Comparison of ENCODE assay signal across 38 cellular contexts in the genomic region with DNA sequence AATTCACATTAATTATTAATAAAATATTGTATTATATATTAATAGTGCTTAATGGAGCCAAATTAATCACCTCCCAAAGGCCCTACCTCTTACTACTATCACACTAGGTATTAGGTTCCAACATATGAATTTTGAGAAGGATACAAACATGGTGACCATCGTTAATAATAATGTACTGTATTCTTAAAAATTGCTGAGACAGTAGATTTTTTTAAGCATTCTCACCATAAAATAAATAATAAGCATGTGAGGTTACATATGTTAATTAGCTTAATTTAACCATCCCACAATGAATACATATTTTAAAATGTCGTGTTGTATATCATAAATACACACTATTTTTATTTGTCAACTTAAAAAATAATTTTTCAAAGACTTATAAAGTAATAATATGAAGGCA.
"Had no signal": no experiment of that assay in that cellular context is flagged by ENCODE, and none has a peak within 500 bp of the region (broad histone marks: within the 10 kb centered on the region; RNA-seq: fewer than 3 reads in every experiment).

No MANE protein-coding gene starts in this region.

- H3K9me3 ChIP-seq: adrenal gland, ascending aorta, body of pancreas, breast epithelium had no signal

- FAIRE-seq: astrocyte, bronchial epithelial cell had no signal

- H3K9me3 Mint-ChIP-seq: activated naive CD4-positive, alpha-beta T cell treated with anti-CD3 and anti-CD28 coated beads for 36 hours; activated naive CD4-positive, alpha-beta T cell treated with anti-CD3 and anti-CD28 coated beads, Interleukin-2, amount 10 ng/mL, durations not matched to agents 7 days and 5 days; activated naive CD4-positive, alpha-beta T cell treated with anti-CD3 and anti-CD28 coated beads, Interleukin-2, amount 50 U/mL, for 24 hours; activated naive CD4-positive, alpha-beta T cell treated with anti-CD3 and anti-CD28 coated beads, Interleukin-2, amount 50 U/mL, for 72 hours; activated naive CD8-positive, alpha-beta T cell treated with anti-CD3 and anti-CD28 coated beads, Interleukin-2, amount 50 U/mL, for 24 hours; activated T-cell treated with anti-CD3 and anti-CD28 coated beads, Interleukin-2, amount 50 U/mL, for 24 hours; activated T-cell treated with anti-CD3 and anti-CD28 coated beads, Interleukin-2, amount 50 U/mL, for 4 hours; activated T-helper 1 cell treated with anti-CD3 and anti-CD28 coated beads, Interleukin-12 subunit alpha, Interleukin-12 subunit beta, Interleukin-2, Interleukin-4 antibody, amounts not matched to agents 30 ng/mL and 10 ng/mL and 1 ng/mL, durations not matched to agents 14 hours and 24 hours and 36 hours; activated T-helper 17 cell treated with anti-CD3 and anti-CD28 coated beads, Interleukin-2, amount 50 U/mL, for 72 hours; activated T-helper 2 cell treated with anti-CD3 and anti-CD28 coated beads, Interferon-gamma antibody, Interleukin-2, Interleukin-4, amounts not matched to agents 10 μg/mL and 5 μg/mL and 100 μg/mL, durations not matched to agents 14 hours and 24 hours and 36 hours had no signal

- H3K36me3 ChIP-seq: adrenal gland, ascending aorta, brain microvascular endothelial cell, breast epithelium, cardiac muscle cell had no signal

- H3K4me3 Mint-ChIP-seq: activated naive CD4-positive, alpha-beta T cell treated with anti-CD3 and anti-CD28 coated beads for 36 hours; activated naive CD4-positive, alpha-beta T cell treated with anti-CD3 and anti-CD28 coated beads, Interleukin-2, amount 10 ng/mL, durations not matched to agents 7 days and 5 days; activated naive CD4-positive, alpha-beta T cell treated with anti-CD3 and anti-CD28 coated beads, Interleukin-2, amount 50 U/mL, for 24 hours; activated naive CD8-positive, alpha-beta T cell; activated naive CD8-positive, alpha-beta T cell treated with anti-CD3 and anti-CD28 coated beads for 36 hours; activated naive CD8-positive, alpha-beta T cell treated with anti-CD3 and anti-CD28 coated beads, Interleukin-2, amount 10 ng/mL, durations not matched to agents 7 days and 5 days; activated naive CD8-positive, alpha-beta T cell treated with anti-CD3 and anti-CD28 coated beads, Interleukin-2, amount 50 U/mL, for 24 hours; activated T-cell treated with anti-CD3 and anti-CD28 coated beads, Interleukin-2, amount 50 U/mL, for 24 hours; activated T-cell treated with anti-CD3 and anti-CD28 coated beads, Interleukin-2, amount 50 U/mL, for 4 hours; activated T-helper 1 cell treated with anti-CD3 and anti-CD28 coated beads, Interleukin-12 subunit alpha, Interleukin-12 subunit beta, Interleukin-2, Interleukin-4 antibody, amounts not matched to agents 30 ng/mL and 10 ng/mL and 1 ng/mL, durations not matched to agents 14 hours and 24 hours and 36 hours; activated T-helper 17 cell treated with anti-CD3 and anti-CD28 coated beads, Interleukin-2, amount 50 U/mL, for 72 hours; brain; central memory CD8-positive, alpha-beta T cell had no signal

- H3K4me3 ChIP-seq: adrenal gland, ascending aorta, body of pancreas, breast epithelium, cardiac muscle cell had no signal

- ATAC-seq: activated naive CD4-positive, alpha-beta T cell treated with anti-CD3 and anti-CD28 coated beads, Interleukin-2, amount 50 U/mL, for 72 hours; activated naive CD8-positive, alpha-beta T cell treated with anti-CD3 and anti-CD28 coated beads, Interleukin-2, amount 50 U/mL, for 24 hours; activated T-cell treated with anti-CD3 and anti-CD28 coated beads, Interleukin-2, amount 50 U/mL, for 4 hours; activated T-helper 17 cell treated with anti-CD3 and anti-CD28 coated beads, Interleukin-2, amount 50 U/mL, for 72 hours; body of pancreas had no signal

- H3K36me3 Mint-ChIP-seq: activated naive CD4-positive, alpha-beta T cell treated with anti-CD3 and anti-CD28 coated beads, Interleukin-2, amount 10 ng/mL, durations not matched to agents 7 days and 5 days; activated naive CD4-positive, alpha-beta T cell treated with anti-CD3 and anti-CD28 coated beads, Interleukin-2, amount 50 U/mL, for 24 hours; activated naive CD8-positive, alpha-beta T cell; activated naive CD8-positive, alpha-beta T cell treated with anti-CD3 and anti-CD28 coated beads for 36 hours; activated naive CD8-positive, alpha-beta T cell treated with anti-CD3 and anti-CD28 coated beads, Interleukin-2, amount 10 ng/mL, durations not matched to agents 7 days and 5 days; brain had no signal

- H3K27me3 Mint-ChIP-seq: activated naive CD4-positive, alpha-beta T cell treated with anti-CD3 and anti-CD28 coated beads, Interleukin-2, amount 10 ng/mL, durations not matched to agents 7 days and 5 days; brain had no signal

- H3K4me1 Mint-ChIP-seq: activated naive CD4-positive, alpha-beta T cell treated with anti-CD3 and anti-CD28 coated beads, Interleukin-2, amount 10 ng/mL, durations not matched to agents 7 days and 5 days; activated naive CD4-positive, alpha-beta T cell treated with anti-CD3 and anti-CD28 coated beads, Interleukin-2, amount 50 U/mL, for 24 hours; activated T-helper 17 cell treated with anti-CD3 and anti-CD28 coated beads, Interleukin-2, amount 50 U/mL, for 72 hours; brain; central memory CD8-positive, alpha-beta T cell had no signal

- H3K27me3 ChIP-seq: adrenal gland, ascending aorta, body of pancreas, brain microvascular endothelial cell, breast epithelium, cardiac muscle cell had no signal

- H3K27ac ChIP-seq: adrenal gland, ascending aorta, body of pancreas, brain microvascular endothelial cell, breast epithelium, cardiac muscle cell had no signal

- DNase-seq: activated effector memory CD4-positive, alpha-beta T cell treated with Interleukin-2 at 50 U/mL for 16 hours; activated gamma-delta T cell; activated gamma-delta T cell treated with Interleukin-2 at 50 U/mL for 16 hours; activated naive CD4-positive, alpha-beta T cell; activated naive CD4-positive, alpha-beta T cell treated with anti-CD3 and anti-CD28 coated beads for 36 hours; activated naive CD4-positive, alpha-beta T cell treated with anti-CD3 and anti-CD28 coated beads, Interleukin-2, amount 10 ng/mL, durations not matched to agents 7 days and 5 days; activated naive CD4-positive, alpha-beta T cell treated with anti-CD3 and anti-CD28 coated beads, Interleukin-2, amount 50 U/mL, for 16 hours; activated naive CD4-positive, alpha-beta T cell treated with Interleukin-2 at 50 U/mL for 16 hours; activated naive CD8-positive, alpha-beta T cell treated with anti-CD3 and anti-CD28 coated beads for 36 hours; activated naive CD8-positive, alpha-beta T cell treated with anti-CD3 and anti-CD28 coated beads, Interleukin-2, amount 10 ng/mL, durations not matched to agents 7 days and 5 days; activated naive CD8-positive, alpha-beta T cell treated with anti-CD3 and anti-CD28 coated beads, Interleukin-2, amount 50 U/mL, for 24 hours; activated T-cell treated with anti-CD3 and anti-CD28 coated beads, Interleukin-2, amount 50 U/mL, for 1 hour; activated T-cell treated with anti-CD3 and anti-CD28 coated beads, Interleukin-2, amount 50 U/mL, for 24 hours; activated T-cell treated with anti-CD3 and anti-CD28 coated beads, Interleukin-2, amount 50 U/mL, for 4 hours; activated T-cell treated with anti-CD3 and anti-CD28 coated beads, Interleukin-2, amount 50 U/mL, for 48 hours; adrenal gland; amniotic stem cell; amygdala; anterior cingulate cortex; aorta; body of pancreas; brain microvascular endothelial cell; caudate nucleus; central memory CD4-positive, alpha-beta T cell; cerebellar nuclear complex had no signal

- H3K27ac Mint-ChIP-seq: activated naive CD4-positive, alpha-beta T cell treated with anti-CD3 and anti-CD28 coated beads for 36 hours; activated naive CD4-positive, alpha-beta T cell treated with anti-CD3 and anti-CD28 coated beads, Interleukin-2, amount 10 ng/mL, durations not matched to agents 7 days and 5 days; activated naive CD4-positive, alpha-beta T cell treated with anti-CD3 and anti-CD28 coated beads, Interleukin-2, amount 50 U/mL, for 24 hours; activated naive CD4-positive, alpha-beta T cell treated with anti-CD3 and anti-CD28 coated beads, Interleukin-2, amount 50 U/mL, for 72 hours; activated naive CD8-positive, alpha-beta T cell; activated naive CD8-positive, alpha-beta T cell treated with anti-CD3 and anti-CD28 coated beads for 36 hours; activated naive CD8-positive, alpha-beta T cell treated with anti-CD3 and anti-CD28 coated beads, Interleukin-2, amount 10 ng/mL, durations not matched to agents 7 days and 5 days; activated naive CD8-positive, alpha-beta T cell treated with anti-CD3 and anti-CD28 coated beads, Interleukin-2, amount 50 U/mL, for 24 hours; activated T-cell treated with anti-CD3 and anti-CD28 coated beads, Interleukin-2, amount 50 U/mL, for 24 hours; activated T-helper 1 cell treated with anti-CD3 and anti-CD28 coated beads, Interleukin-12 subunit alpha, Interleukin-12 subunit beta, Interleukin-2, Interleukin-4 antibody, amounts not matched to agents 30 ng/mL and 10 ng/mL and 1 ng/mL, durations not matched to agents 14 hours and 24 hours and 36 hours; activated T-helper 17 cell treated with anti-CD3 and anti-CD28 coated beads, Interleukin-2, amount 50 U/mL, for 72 hours; activated T-helper 2 cell treated with anti-CD3 and anti-CD28 coated beads, Interferon-gamma antibody, Interleukin-2, Interleukin-4, amounts not matched to agents 10 μg/mL and 5 μg/mL and 100 μg/mL, durations not matched to agents 14 hours and 24 hours and 36 hours; brain had no signal

- H3K4me1 ChIP-seq: adrenal gland, ascending aorta, body of pancreas, breast epithelium had no signal
